ENCODE assay signal across 8 cellular contexts in the genomic region with DNA sequence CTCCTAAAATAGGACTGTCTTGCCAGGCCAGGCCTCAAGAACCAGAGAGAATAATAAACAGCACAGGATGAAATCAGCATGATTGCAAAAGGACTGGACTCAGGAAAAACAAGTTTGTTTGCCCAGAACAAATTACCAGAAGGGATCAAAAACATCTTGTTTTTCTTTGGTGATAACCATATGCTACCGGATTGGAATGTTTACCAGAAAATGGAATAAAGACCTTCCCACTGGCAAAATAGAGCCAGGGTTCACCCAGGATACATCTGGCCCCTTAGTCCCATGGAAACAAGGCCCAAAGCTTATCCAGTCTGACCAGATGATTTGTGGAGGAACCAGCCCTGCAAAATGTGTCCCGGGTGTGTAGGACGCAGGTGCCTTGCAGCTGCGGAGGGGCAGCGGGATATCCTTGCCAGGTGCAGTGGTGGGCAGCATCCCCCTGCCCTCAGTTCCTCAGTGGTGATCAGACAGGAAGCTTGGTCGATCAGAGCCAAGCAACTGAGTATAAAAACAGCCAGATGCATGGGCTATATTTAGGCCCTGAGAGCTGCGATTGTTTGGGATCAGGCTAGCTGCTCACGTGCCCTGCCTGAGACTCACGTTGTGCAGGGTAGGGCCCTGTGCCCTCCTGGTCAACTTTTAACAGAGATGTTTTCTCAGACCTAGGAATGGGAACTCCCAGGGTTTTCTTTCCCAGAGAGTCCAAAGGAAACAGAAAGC. TPM values are rescaled to one million over a fixed set of nuclear protein-coding genes. Genes with fewer than 3 reads are reported as not detected.
DNase-seq lines count a peak whose midpoint lies in the region; ATAC-seq and TF ChIP-seq lines count a peak whose summit lies in the region.

No MANE protein-coding gene starts in this region.

- TF ChIP-seq CTCF in BJ (IDR thresholded peaks at IDR 0.05; ENCODE audit: insufficient read depth, low read depth, low read length) (no peak), Peyer's patch (IDR thresholded peaks at IDR 0.05) (no peak), parathyroid adenoma (IDR thresholded peaks at IDR 0.05) (no peak), GM10266 (IDR thresholded peaks at IDR 0.05; ENCODE audit: control insufficient read depth, insufficient read depth, low read depth, missing control alignments) (no peak)

- H3K27me3 ChIP-seq in BJ (ENCODE audit: control insufficient read depth, insufficient read depth, low read length) = no peaks in the 10 kb centered on the region
- no peaks in the 10 kb centered on the region for H3K27me3 ChIP-seq in Peyer's patch
- no peaks in the 10 kb centered on the region for H3K27me3 ChIP-seq in parathyroid adenoma (ENCODE audit: control insufficient read depth, insufficient read depth, low read length)

- ATAC-seq in SK-N-SH treated with all-trans-retinoic acid at 6 μM for 48 hours = no peak

- H3K36me3 ChIP-seq in BJ (ENCODE audit: control insufficient read depth, insufficient read depth, low read length) = no peaks in the 10 kb centered on the region
- peaks cover 0 to 24% (median 0%) of the 10 kb centered on the region in 3 donors for H3K36me3 ChIP-seq in Peyer's patch
- no peaks in the 10 kb centered on the region for H3K36me3 ChIP-seq in parathyroid adenoma (ENCODE audit: control insufficient read depth, insufficient read depth, low read length)

- POLR2A ChIA-PET in BJ (lab: Charles Lee) = no interaction called here

- no peak overlapping the region for H2AFZ ChIP-seq in parathyroid adenoma

- H3K4me3 ChIP-seq in BJ (ENCODE audit: low read depth, low read length) (no peak overlapping the region), Peyer's patch (no peak overlapping the region), parathyroid adenoma (ENCODE audit: low read depth, low read length) (no peak overlapping the region)

- TF ChIP-seq POLR2A in Peyer's patch (IDR thresholded peaks at IDR 0.05) = no peak

- peaks cover 0 to 30% (median 5%) of the 10 kb centered on the region in 4 donors for H3K4me1 ChIP-seq in Peyer's patch
- no peaks in the 10 kb centered on the region for H3K4me1 ChIP-seq in parathyroid adenoma

- H3K9me3 ChIP-seq in Peyer's patch (no peaks in the 10 kb centered on the region), parathyroid adenoma (ENCODE audit: control insufficient read depth, low read length) (no peaks in the 10 kb centered on the region)

- no peaks in the 10 kb centered on the region for H3K79me2 ChIP-seq in parathyroid adenoma

- CTCF ChIA-PET in BJ (lab: Yijun Ruan, JAX) = interaction anchor here (1.0 to 2.3 kb wide), 4 partner anchors 11 to 64 kb away, joined by 3 to 6 read pairs (median 4); no protein-coding TSS in a partner anchor

- H3K27ac ChIP-seq in Peyer's patch = peak overlapping the region; percentile 55 to 85 (median 74)
- H3K27ac ChIP-seq in parathyroid adenoma = peak overlapping the region; percentile 56

- DNase-seq in BJ (ENCODE audit: low read depth) (peak; percentile 24), Peyer's patch (peak in 1 of 3 donors; percentile 44), foreskin melanocyte (peak; percentile 55), DMS114 treated with DMSO at 0.1 percent for 48 hours (lab: John Stamatoyannopoulos, UW; ENCODE audit: unreplicated experiment) (no peak), kidney glomerular epithelial cell (lab: John Stamatoyannopoulos, UW) (no peak), GM10266 (ENCODE audit: extremely low spot score) (no peak)

- H3K9ac ChIP-seq in parathyroid adenoma = no peak overlapping the region

- H3K4me2 ChIP-seq in parathyroid adenoma (ENCODE audit: low read length) = no peak overlapping the region

TF ChIP-seq in SK-N-SH treated with all-trans-retinoic acid at 6 μM for 48 hours, 23 proteins besides CTCF, POLR2A, EP300 and RAD21:
- no peak for TF ChIP-seq OSR1 (CRISPR knock-in tag; IDR thresholded peaks at IDR 0.05)
- TF ChIP-seq ISL1 (CRISPR knock-in tag; IDR thresholded peaks at IDR 0.05) = no peak
- no peak for TF ChIP-seq CSDC2 (CRISPR knock-in tag; IDR thresholded peaks at IDR 0.05)
- TF ChIP-seq, protein P1, sequence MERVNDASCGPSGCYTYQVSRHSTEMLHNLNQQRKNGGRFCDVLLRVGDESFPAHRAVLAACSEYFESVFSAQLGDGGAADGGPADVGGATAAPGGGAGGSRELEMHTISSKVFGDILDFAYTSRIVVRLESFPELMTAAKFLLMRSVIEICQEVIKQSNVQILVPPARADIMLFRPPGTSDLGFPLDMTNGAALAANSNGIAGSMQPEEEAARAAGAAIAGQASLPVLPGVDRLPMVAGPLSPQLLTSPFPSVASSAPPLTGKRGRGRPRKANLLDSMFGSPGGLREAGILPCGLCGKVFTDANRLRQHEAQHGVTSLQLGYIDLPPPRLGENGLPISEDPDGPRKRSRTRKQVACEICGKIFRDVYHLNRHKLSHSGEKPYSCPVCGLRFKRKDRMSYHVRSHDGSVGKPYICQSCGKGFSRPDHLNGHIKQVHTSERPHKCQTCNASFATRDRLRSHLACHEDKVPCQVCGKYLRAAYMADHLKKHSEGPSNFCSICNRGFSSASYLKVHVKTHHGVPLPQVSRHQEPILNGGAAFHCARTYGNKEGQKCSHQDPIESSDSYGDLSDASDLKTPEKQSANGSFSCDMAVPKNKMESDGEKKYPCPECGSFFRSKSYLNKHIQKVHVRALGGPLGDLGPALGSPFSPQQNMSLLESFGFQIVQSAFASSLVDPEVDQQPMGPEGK (CRISPR knock-in tag; IDR thresholded peaks at IDR 0.05; ENCODE audit: borderline replicate concordance) = no peak
- no peak for TF ChIP-seq SNAI2 (CRISPR knock-in tag; IDR thresholded peaks at IDR 0.05)
- TF ChIP-seq, protein P2, sequence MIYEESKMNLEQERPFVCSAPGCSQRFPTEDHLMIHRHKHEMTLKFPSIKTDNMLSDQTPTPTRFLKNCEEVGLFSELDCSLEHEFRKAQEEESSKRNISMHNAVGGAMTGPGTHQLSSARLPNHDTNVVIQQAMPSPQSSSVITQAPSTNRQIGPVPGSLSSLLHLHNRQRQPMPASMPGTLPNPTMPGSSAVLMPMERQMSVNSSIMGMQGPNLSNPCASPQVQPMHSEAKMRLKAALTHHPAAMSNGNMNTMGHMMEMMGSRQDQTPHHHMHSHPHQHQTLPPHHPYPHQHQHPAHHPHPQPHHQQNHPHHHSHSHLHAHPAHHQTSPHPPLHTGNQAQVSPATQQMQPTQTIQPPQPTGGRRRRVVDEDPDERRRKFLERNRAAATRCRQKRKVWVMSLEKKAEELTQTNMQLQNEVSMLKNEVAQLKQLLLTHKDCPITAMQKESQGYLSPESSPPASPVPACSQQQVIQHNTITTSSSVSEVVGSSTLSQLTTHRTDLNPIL (CRISPR knock-in tag; IDR thresholded peaks at IDR 0.05; ENCODE audit: low read depth) = no peak
- no peak for TF ChIP-seq ZC3H10 (CRISPR knock-in tag; IDR thresholded peaks at IDR 0.05)
- no peak for TF ChIP-seq TCF4 (CRISPR knock-in tag; IDR thresholded peaks at IDR 0.05; ENCODE audit: borderline replicate concordance)
- TF ChIP-seq BACH2 (CRISPR knock-in tag; IDR thresholded peaks at IDR 0.05; ENCODE audit: borderline replicate concordance) = no peak
TF ChIP-seq in SK-N-SH treated with all-trans-retinoic acid at 6 μM for 48 hours: peak in this region for 0.

RNA-seq across cellular contexts. Expression of a gene that starts 4.6 kb away (rescaled TPM):
- polyA plus RNA-seq in BJ (2011; rRNA removed) = 7.2 and 13.0 TPM in 2 replicates
- 2.2 and 2.5 TPM in 2 replicates for polyA minus RNA-seq in BJ (2011; rRNA and poly(A)+ RNA removed)
- total RNA-seq in Peyer's patch = 10 to 100 TPM in 1 of 4 donors, 1 to 10 TPM in 3; 4.7 to 19.0 (median 8.0) TPM

RNA-seq across cellular contexts. Expression of a gene that starts 17.5 kb away (rescaled TPM):
- polyA plus RNA-seq in BJ (2011; rRNA removed) = 7.0 and 11.9 TPM in 2 replicates
- polyA minus RNA-seq in BJ (2011; rRNA and poly(A)+ RNA removed) = 12.0 and 17.5 TPM in 2 replicates
- 10 to 100 TPM in 3 of 4 donors, 1 to 10 TPM in 1; 3.9 to 96.0 (median 49.8) TPM for total RNA-seq in Peyer's patch

RNA-seq across cellular contexts. Expression of a gene that starts 36.5 kb away (rescaled TPM):
- polyA plus RNA-seq in BJ (2011; rRNA removed) = 2.5 and 3.9 TPM in 2 replicates
- polyA minus RNA-seq in BJ (2011; rRNA and poly(A)+ RNA removed) = 3.0 and 3.6 TPM in 2 replicates
- 10 to 100 TPM; 62.7 to 99.6 (median 68.2) TPM for total RNA-seq in Peyer's patch

Comparison
In these comparisons a context has a peak if more than half of its experiments do, and no peak if none do; other contexts are left out.
1. DNase-seq: peak in BJ (single experiment) and foreskin melanocyte (single experiment); none in DMS114 treated with DMSO at 0.1 percent for 48 hours (single experiment), kidney glomerular epithelial cell (single experiment) and GM10266 (single experiment).